In the genomic region with DNA sequence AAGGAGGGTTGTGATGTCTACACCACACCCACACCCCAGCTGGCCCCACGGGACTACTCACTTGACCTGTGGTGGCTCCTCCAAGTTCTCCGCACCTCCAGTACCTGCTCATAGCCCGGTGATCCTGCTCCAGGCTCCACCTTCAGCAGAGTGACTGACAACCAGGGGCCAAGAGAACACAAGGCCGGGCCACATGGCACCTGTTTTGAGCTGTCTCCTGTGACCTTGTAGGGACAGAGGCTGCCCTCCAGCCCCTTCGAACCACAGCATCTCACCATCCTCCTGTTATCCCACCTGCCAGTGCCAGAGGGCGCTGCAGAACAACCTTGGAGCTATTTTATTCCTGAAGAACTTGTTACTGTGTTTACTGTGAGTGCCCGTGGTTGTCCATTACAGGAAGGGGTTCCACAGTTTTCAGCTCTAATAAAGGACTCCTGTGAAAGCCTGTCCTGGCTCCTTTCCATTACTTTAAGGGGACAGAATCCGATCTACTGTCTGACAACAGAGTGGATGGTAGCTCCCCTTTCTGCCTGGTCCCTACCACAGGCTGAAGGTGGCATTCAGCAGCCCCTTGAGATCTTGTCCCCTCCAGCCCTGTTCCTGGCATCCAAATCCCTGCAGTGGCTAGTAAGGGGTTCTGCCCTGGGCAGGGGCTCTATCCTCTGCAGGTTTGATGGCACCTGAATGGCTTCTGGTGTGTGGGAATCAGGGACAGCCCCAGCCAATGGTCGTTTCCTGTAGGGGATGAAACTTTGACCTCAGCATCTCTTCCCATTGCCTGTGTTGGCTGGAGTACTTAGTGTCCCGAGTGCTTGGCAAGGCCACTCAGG, we compare ENCODE assay signal across 10 cellular contexts. TPM values are rescaled to one million over a fixed set of nuclear protein-coding genes. Genes with fewer than 3 reads are reported as not detected.
DNase-seq lines count a peak whose midpoint lies in the region; ATAC-seq and TF ChIP-seq lines count a peak whose summit lies in the region.
"Had no signal": no experiment of that assay in that cellular context is flagged by ENCODE, and none has a peak within 500 bp of the region (broad histone marks: within the 10 kb centered on the region; RNA-seq: fewer than 3 reads in every experiment).

No MANE protein-coding gene starts in this region.

- no peak overlapping the region for H3K27ac Mint-ChIP-seq in mesothelial cell of epicardium

- in situ Hi-C loops in SK-MEL-5 (cut with HindIII; ENCODE audit: low pct_unique_long_range_greater_than_20kb, low sequenced_read_pairs) = no loop called here

- peak; percentile 82 for TF ChIP-seq CTCF in epithelial cell of esophagus (IDR thresholded peaks at IDR 0.05; ENCODE audit: insufficient read depth, low read depth, low read length, missing control alignments)
- peak; percentile 79 for TF ChIP-seq CTCF in mesothelial cell of epicardium (IDR thresholded peaks at IDR 0.05; ENCODE audit: unreplicated experiment)

- no peaks in the 10 kb centered on the region for H3K36me3 Mint-ChIP-seq in mesothelial cell of epicardium

- H3K4me1 Mint-ChIP-seq in mesothelial cell of epicardium = no peaks in the 10 kb centered on the region

- no peak overlapping the region for H3K4me3 ChIP-seq in epithelial cell of esophagus (ENCODE audit: low read length)
- H3K4me3 ChIP-seq: BLaER1 treated with 17β-estradiol and CSF1 and Interleukin-3, amounts not matched to agents 10 nM and 100 nM had no signal

- no peaks in the 10 kb centered on the region for H3K9me3 Mint-ChIP-seq in mesothelial cell of epicardium

- no peak overlapping the region for H3K4me3 Mint-ChIP-seq in mesothelial cell of epicardium

- peak; percentile 17 for DNase-seq in NCI-H1694 treated with DMSO at 0.1 percent for 48 hours (lab: John Stamatoyannopoulos, UW)
- DNase-seq in NCI-H1694 (lab: John Stamatoyannopoulos, UW) = no peak
- DNase-seq in HT1080 (ENCODE audit: low read depth) = peak; percentile 56
- peak; percentile 68 for DNase-seq in SK-MEL-5 (ENCODE audit: low read depth, low spot score)
- DNase-seq in epithelial cell of esophagus (ENCODE audit: low read depth) = peak; percentile 53
- peak in 1 of 2 experiments; percentile 67 for DNase-seq in mesothelial cell of epicardium (ENCODE audit: low spot score in 2 of 2, unreplicated experiment in 2 of 2)
- no peak for DNase-seq in NCI-H446 treated with DMSO at 0.1 percent for 48 hours (lab: John Stamatoyannopoulos, UW)

- H3K27me3 Mint-ChIP-seq in mesothelial cell of epicardium (ENCODE audit: low read depth) = peaks cover 64% of the 10 kb centered on the region

- no peak for ATAC-seq in HG03442 (IDR thresholded peaks at IDR 0.05; ENCODE audit: unreplicated experiment)

RNA-seq across cellular contexts. Expression of gene C10orf120, which starts 50.8 kb away (rescaled TPM):
- total RNA-seq in HT1080 (2014; rRNA removed; shearing (Covaris generic)) = not detected in 2 replicates
- polyA plus RNA-seq in HT1080 (2015; cell fraction: cytosol; rRNA removed) = not detected in 2 replicates
- not detected in 2 replicates for polyA plus RNA-seq in HT1080 (2015; cell fraction: nucleus; rRNA removed)
- total RNA-seq in SK-MEL-5 (2014; rRNA removed; shearing (Covaris generic)) = not detected in 2 replicates
- polyA plus RNA-seq in SK-MEL-5 (2015; cell fraction: cytosol; rRNA removed) = not detected in 2 replicates
- polyA plus RNA-seq in SK-MEL-5 (2015; cell fraction: nucleus; rRNA removed) = not detected in 2 replicates
- not detected in 3 replicates for total RNA-seq in mesothelial cell of epicardium
- total RNA-seq: activated CD8-positive, alpha-beta memory T cell treated with anti-CD3 and anti-CD28 coated beads for 36 hours had no signal

Comparison
In these comparisons a context has a peak if more than half of its experiments do, and no peak if none do; other contexts are left out.
1. DNase-seq: peak in NCI-H1694 treated with DMSO at 0.1 percent for 48 hours (single experiment), HT1080 (single experiment), SK-MEL-5 (single experiment) and epithelial cell of esophagus (single experiment); none in NCI-H1694 (single experiment) and NCI-H446 treated with DMSO at 0.1 percent for 48 hours (single experiment).